10 cellular contexts compared by ENCODE assay signal in genomic region chr19:8585894-8586750, GRCh38. TPM values are rescaled to one million over a fixed set of nuclear protein-coding genes. Genes with fewer than 3 reads are reported as not detected.
DNase-seq lines count a peak whose midpoint lies in the region; ATAC-seq and TF ChIP-seq lines count a peak whose summit lies in the region.
"Had no signal": no experiment of that assay in that cellular context is flagged by ENCODE, and none has a peak within 500 bp of the region (broad histone marks: within the 10 kb centered on the region; RNA-seq: fewer than 3 reads in every experiment).

No MANE protein-coding gene starts in this region.

- H3K9me3 ChIP-seq in MM.1S (replicated peaks; ENCODE audit: insufficient read depth, low read length), result no peaks in the 10 kb centered on the region

- ATAC-seq in GM21381 (IDR thresholded peaks at IDR 0.05; ENCODE audit: unreplicated experiment) (no peak), HG03045 (IDR thresholded peaks at IDR 0.05; ENCODE audit: unreplicated experiment) (no peak)

- no peak overlapping the region for H2AFZ ChIP-seq in MM.1S (ENCODE audit: low read length)

- H3K4me3 Mint-ChIP-seq in progenitor cell of endocrine pancreas (ENCODE audit: low read depth), result no peak overlapping the region

- H3K4me3 ChIP-seq in MM.1S (ENCODE audit: low read length), result no peak overlapping the region
- H3K4me3 ChIP-seq: SK-N-MC had no signal

- H3K36me3 Mint-ChIP-seq in progenitor cell of endocrine pancreas (ENCODE audit: insufficient read depth), result no peaks in the 10 kb centered on the region

- no peaks in the 10 kb centered on the region for H3K9me2 ChIP-seq in MM.1S (replicated peaks; ENCODE audit: insufficient read depth, low read length)

- no peaks in the 10 kb centered on the region for H3K36me3 ChIP-seq in MM.1S (replicated peaks; ENCODE audit: insufficient read depth, low read length)

- H3F3A ChIP-seq in MM.1S (ENCODE audit: insufficient read depth, low read length), result no peaks in the 10 kb centered on the region

- H3K4me1 ChIP-seq in MM.1S (ENCODE audit: low read length), result no peaks in the 10 kb centered on the region

- no peaks in the 10 kb centered on the region for H4K20me1 ChIP-seq in MM.1S (ENCODE audit: insufficient read depth, low read length)

- no peak overlapping the region for H3K27ac Mint-ChIP-seq in progenitor cell of endocrine pancreas

- peak; percentile 87 for DNase-seq in ELF-1 (ENCODE audit: low read depth, low spot score)
- DNase-seq in MM.1S, result peak; percentile 49
- DNase-seq in activated CD4-positive, alpha-beta T cell treated with anti-CD3 and anti-CD28 coated beads, Interleukin-2, amount 50 U/mL, for 4 hours, result peak; percentile 52 to 55
- peak; percentile 62 to 76 for DNase-seq in erythroblast (lab: John Stamatoyannopoulos, UW)
- peak; percentile 51 for DNase-seq in progenitor cell of endocrine pancreas (ENCODE audit: low spot score, unreplicated experiment)
- DNase-seq in COR-L47 (lab: John Stamatoyannopoulos, UW), result no peak

- no peaks in the 10 kb centered on the region for H3K9me3 Mint-ChIP-seq in progenitor cell of endocrine pancreas (ENCODE audit: low read depth)

- peaks cover 13% of the 10 kb centered on the region for H3K27me3 Mint-ChIP-seq in progenitor cell of endocrine pancreas

- no peak overlapping the region for H3K4me2 ChIP-seq in MM.1S (ENCODE audit: low read depth, low read length)

- no peaks in the 10 kb centered on the region for H3K4me1 Mint-ChIP-seq in progenitor cell of endocrine pancreas (ENCODE audit: low read depth)

- H3K27ac ChIP-seq in MM.1S (ENCODE audit: low read length), result no peak overlapping the region
- H3K27ac ChIP-seq: SK-N-MC had no signal

- TF ChIP-seq CTCF in MM.1S (IDR thresholded peaks at IDR 0.05; ENCODE audit: low read length) (peak; percentile 78), progenitor cell of endocrine pancreas (IDR thresholded peaks at IDR 0.05; ENCODE audit: unreplicated experiment) (peak; percentile 63)

- peaks cover 66% of the 10 kb centered on the region for H3K27me3 ChIP-seq in MM.1S (replicated peaks; ENCODE audit: insufficient read depth, low read length)

- no peaks in the 10 kb centered on the region for H3K79me2 ChIP-seq in MM.1S (ENCODE audit: low read length)

- no peak for TF ChIP-seq POLR2A in erythroblast (IDR thresholded peaks at IDR 0.05; ENCODE audit: low read length)

- H3K9ac ChIP-seq in MM.1S (ENCODE audit: low read length), result no peak overlapping the region

RNA-seq across cellular contexts. Expression of gene MYO1F, which starts 8.9 kb away (rescaled TPM):
- total RNA-seq in progenitor cell of endocrine pancreas, result 0.16 and 0.55 TPM in 2 replicates
- total RNA-seq: myocyte had no signal

RNA-seq across cellular contexts. Expression of gene ADAMTS10, which starts 24.4 kb away (rescaled TPM):
- total RNA-seq in progenitor cell of endocrine pancreas, result 53.0 and 59.1 TPM in 2 replicates

RNA-seq across cellular contexts. Expression of gene NFILZ, which starts 44.3 kb away (rescaled TPM):
- not detected in 2 replicates for total RNA-seq in progenitor cell of endocrine pancreas
- total RNA-seq: myocyte had no signal
